9 cellular contexts compared by ENCODE assay signal in the genomic region with DNA sequence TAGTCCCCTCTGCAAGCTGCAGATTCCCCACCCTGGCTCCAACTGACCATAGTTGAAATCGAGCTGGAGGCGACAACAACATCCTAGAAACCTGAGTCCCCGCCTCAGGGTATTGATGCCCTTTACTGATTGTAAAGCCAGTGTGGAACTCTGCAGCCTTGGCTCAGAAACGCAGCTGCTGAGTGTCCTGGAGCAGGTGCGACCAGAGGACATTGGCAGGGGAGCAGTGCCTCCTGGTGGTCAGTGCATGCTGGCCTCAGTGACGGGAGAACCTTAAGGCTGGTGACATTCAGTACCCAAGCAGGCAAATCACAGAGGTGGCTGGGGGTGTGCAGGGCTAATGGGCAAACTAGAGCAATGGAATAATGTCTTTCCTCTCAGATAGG. TPM values are rescaled to one million over a fixed set of nuclear protein-coding genes. Genes with fewer than 3 reads are reported as not detected.
DNase-seq lines count a peak whose midpoint lies in the region; ATAC-seq and TF ChIP-seq lines count a peak whose summit lies in the region.
"Had no signal": no experiment of that assay in that cellular context is flagged by ENCODE, and none has a peak within 500 bp of the region (broad histone marks: within the 10 kb centered on the region; RNA-seq: fewer than 3 reads in every experiment).

No MANE protein-coding gene starts in this region.

- peaks cover 12% of the 10 kb centered on the region for H3K4me1 Mint-ChIP-seq in stimulated activated memory B cell treated with anti-CD40 and anti-IgM and Interleukin-4, amounts not matched to agents 10 μg/mL and 1 μg/mL and 100 μg/mL, for 72 hours
- H3K4me1 Mint-ChIP-seq: central memory CD8-positive, alpha-beta T cell had no signal

- no peak overlapping the region for H3K27ac Mint-ChIP-seq in stimulated activated memory B cell treated with anti-CD40 and anti-IgM and Interleukin-4, amounts not matched to agents 10 μg/mL and 1 μg/mL and 100 μg/mL, for 72 hours

- no peaks in the 10 kb centered on the region for H3K9me3 Mint-ChIP-seq in stimulated activated memory B cell treated with anti-CD40 and anti-IgM and Interleukin-4, amounts not matched to agents 10 μg/mL and 1 μg/mL and 100 μg/mL, for 72 hours
- H3K9me3 Mint-ChIP-seq: central memory CD8-positive, alpha-beta T cell had no signal

- peaks cover 19% of the 10 kb centered on the region for H3K27me3 Mint-ChIP-seq in stimulated activated memory B cell treated with anti-CD40 and anti-IgM and Interleukin-4, amounts not matched to agents 10 μg/mL and 1 μg/mL and 100 μg/mL, for 72 hours

- H3K4me3 ChIP-seq in breast epithelium (no peak overlapping the region), liver (ENCODE audit: low read depth in 1 of 3, low read length in 3 of 3) (no peak overlapping the region)

- no peaks in the 10 kb centered on the region for H3K36me3 Mint-ChIP-seq in stimulated activated memory B cell treated with anti-CD40 and anti-IgM and Interleukin-4, amounts not matched to agents 10 μg/mL and 1 μg/mL and 100 μg/mL, for 72 hours

- intact Hi-C loops in breast epithelium (cut with DNase I; ENCODE audit: low total_unique reads), result no loop called here

- TF ChIP-seq POLR2A in breast epithelium (IDR thresholded peaks at IDR 0.05), result no peak

- peak; percentile 68 to 81 for TF ChIP-seq RAD21 in liver (IDR thresholded peaks at IDR 0.05)

- H3K4me3 Mint-ChIP-seq in stimulated activated memory B cell treated with anti-CD40 and anti-IgM and Interleukin-4, amounts not matched to agents 10 μg/mL and 1 μg/mL and 100 μg/mL, for 72 hours, result no peak overlapping the region
- H3K4me3 Mint-ChIP-seq: central memory CD8-positive, alpha-beta T cell had no signal

- WGBS in liver, result 18% methylated on average over 6 of the region's 6 CpGs

- TF ChIP-seq CTCF in breast epithelium (IDR thresholded peaks at IDR 0.05) (peak in 2 of 3 donors; percentile 52 to 58), liver (IDR thresholded peaks at IDR 0.05; ENCODE audit: low read depth, low read length, missing input control) (peak; percentile 41)

- no peak overlapping the region for H3K9ac ChIP-seq in liver (ENCODE audit: low read depth in 1 of 2, low read length in 2 of 2)

- H3K4me1 ChIP-seq in breast epithelium, result no peaks in the 10 kb centered on the region
- no peaks in the 10 kb centered on the region for H3K4me1 ChIP-seq in liver (ENCODE audit: control insufficient read depth in 4 of 4, insufficient read depth in 4 of 4, low read length in 3 of 4)

- DNase-seq in AML-193 (lab: John Stamatoyannopoulos, UW) (peak; percentile 22 to 24), HuH-7 (ENCODE audit: low spot score) (peak; percentile 32), T-helper 2 cell (peak in 3 of 5 experiments; percentile 3 to 26 (median 14)), breast epithelium (ENCODE audit: low spot score in 2 of 2) (peak; percentile 61 to 81)

- H3K36me3 ChIP-seq in breast epithelium, result no peaks in the 10 kb centered on the region
- H3K36me3 ChIP-seq in liver (ENCODE audit: control insufficient read depth in 4 of 4, insufficient read depth in 3 of 4, low read depth in 1 of 4, low read length in 3 of 4), result no peaks in the 10 kb centered on the region

- H3K27ac ChIP-seq in breast epithelium (no peak overlapping the region), liver (ENCODE audit: low read depth in 1 of 2, low read length in 2 of 2) (no peak overlapping the region)

- H3K9me3 ChIP-seq in breast epithelium (no peaks in the 10 kb centered on the region), liver (ENCODE audit: control insufficient read depth in 4 of 4, low read length in 3 of 4) (peaks cover 0 to 4% (median 2%) of the 10 kb centered on the region in 4 donors)

- no peaks in the 10 kb centered on the region for H3K27me3 ChIP-seq in breast epithelium
- H3K27me3 ChIP-seq in liver (ENCODE audit: control insufficient read depth in 4 of 4, insufficient read depth in 4 of 4, low read length in 3 of 4), result no peaks in the 10 kb centered on the region

- ATAC-seq in stimulated activated memory B cell treated with anti-CD40 and anti-IgM and Interleukin-4, amounts not matched to agents 10 μg/mL and 1 μg/mL and 100 μg/mL, for 72 hours, result peak; percentile 65
- no peak for ATAC-seq in HG02973 (IDR thresholded peaks at IDR 0.05; ENCODE audit: unreplicated experiment)
- ATAC-seq in HG02870 (IDR thresholded peaks at IDR 0.05; ENCODE audit: unreplicated experiment), result no peak

TF ChIP-seq in liver, 16 proteins besides CTCF, POLR2A, EP300 and RAD21:
- TF ChIP-seq, protein P1, sequence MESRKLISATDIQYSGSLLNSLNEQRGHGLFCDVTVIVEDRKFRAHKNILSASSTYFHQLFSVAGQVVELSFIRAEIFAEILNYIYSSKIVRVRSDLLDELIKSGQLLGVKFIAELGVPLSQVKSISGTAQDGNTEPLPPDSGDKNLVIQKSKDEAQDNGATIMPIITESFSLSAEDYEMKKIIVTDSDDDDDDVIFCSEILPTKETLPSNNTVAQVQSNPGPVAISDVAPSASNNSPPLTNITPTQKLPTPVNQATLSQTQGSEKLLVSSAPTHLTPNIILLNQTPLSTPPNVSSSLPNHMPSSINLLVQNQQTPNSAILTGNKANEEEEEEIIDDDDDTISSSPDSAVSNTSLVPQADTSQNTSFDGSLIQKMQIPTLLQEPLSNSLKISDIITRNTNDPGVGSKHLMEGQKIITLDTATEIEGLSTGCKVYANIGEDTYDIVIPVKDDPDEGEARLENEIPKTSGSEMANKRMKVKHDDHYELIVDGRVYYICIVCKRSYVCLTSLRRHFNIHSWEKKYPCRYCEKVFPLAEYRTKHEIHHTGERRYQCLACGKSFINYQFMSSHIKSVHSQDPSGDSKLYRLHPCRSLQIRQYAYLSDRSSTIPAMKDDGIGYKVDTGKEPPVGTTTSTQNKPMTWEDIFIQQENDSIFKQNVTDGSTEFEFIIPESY (IDR thresholded peaks at IDR 0.05), result no peak
- TF ChIP-seq, protein P2, sequence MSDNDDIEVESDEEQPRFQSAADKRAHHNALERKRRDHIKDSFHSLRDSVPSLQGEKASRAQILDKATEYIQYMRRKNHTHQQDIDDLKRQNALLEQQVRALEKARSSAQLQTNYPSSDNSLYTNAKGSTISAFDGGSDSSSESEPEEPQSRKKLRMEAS (IDR thresholded peaks at IDR 0.05), result no peak
- no peak for TF ChIP-seq FOXA1 (IDR thresholded peaks at IDR 0.05)
- no peak for TF ChIP-seq YY1 (IDR thresholded peaks at IDR 0.05)
- no peak for TF ChIP-seq HNF4G (IDR thresholded peaks at IDR 0.05)
- TF ChIP-seq JUND (IDR thresholded peaks at IDR 0.05), result no peak
- TF ChIP-seq, protein P3, sequence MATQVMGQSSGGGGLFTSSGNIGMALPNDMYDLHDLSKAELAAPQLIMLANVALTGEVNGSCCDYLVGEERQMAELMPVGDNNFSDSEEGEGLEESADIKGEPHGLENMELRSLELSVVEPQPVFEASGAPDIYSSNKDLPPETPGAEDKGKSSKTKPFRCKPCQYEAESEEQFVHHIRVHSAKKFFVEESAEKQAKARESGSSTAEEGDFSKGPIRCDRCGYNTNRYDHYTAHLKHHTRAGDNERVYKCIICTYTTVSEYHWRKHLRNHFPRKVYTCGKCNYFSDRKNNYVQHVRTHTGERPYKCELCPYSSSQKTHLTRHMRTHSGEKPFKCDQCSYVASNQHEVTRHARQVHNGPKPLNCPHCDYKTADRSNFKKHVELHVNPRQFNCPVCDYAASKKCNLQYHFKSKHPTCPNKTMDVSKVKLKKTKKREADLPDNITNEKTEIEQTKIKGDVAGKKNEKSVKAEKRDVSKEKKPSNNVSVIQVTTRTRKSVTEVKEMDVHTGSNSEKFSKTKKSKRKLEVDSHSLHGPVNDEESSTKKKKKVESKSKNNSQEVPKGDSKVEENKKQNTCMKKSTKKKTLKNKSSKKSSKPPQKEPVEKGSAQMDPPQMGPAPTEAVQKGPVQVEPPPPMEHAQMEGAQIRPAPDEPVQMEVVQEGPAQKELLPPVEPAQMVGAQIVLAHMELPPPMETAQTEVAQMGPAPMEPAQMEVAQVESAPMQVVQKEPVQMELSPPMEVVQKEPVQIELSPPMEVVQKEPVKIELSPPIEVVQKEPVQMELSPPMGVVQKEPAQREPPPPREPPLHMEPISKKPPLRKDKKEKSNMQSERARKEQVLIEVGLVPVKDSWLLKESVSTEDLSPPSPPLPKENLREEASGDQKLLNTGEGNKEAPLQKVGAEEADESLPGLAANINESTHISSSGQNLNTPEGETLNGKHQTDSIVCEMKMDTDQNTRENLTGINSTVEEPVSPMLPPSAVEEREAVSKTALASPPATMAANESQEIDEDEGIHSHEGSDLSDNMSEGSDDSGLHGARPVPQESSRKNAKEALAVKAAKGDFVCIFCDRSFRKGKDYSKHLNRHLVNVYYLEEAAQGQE (IDR thresholded peaks at IDR 0.05), result no peak
- TF ChIP-seq NR2F2 (IDR thresholded peaks at IDR 0.05), result no peak
- no peak for TF ChIP-seq EGR1 (IDR thresholded peaks at IDR 0.05; ENCODE audit: low read depth in 2 of 2)
- TF ChIP-seq, protein P4, sequence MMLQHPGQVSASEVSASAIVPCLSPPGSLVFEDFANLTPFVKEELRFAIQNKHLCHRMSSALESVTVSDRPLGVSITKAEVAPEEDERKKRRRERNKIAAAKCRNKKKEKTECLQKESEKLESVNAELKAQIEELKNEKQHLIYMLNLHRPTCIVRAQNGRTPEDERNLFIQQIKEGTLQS (IDR thresholded peaks at IDR 0.05), result no peak
- no peak for TF ChIP-seq HNF4A (conservative IDR thresholded peaks at IDR 0.05)
- TF ChIP-seq RXRA (IDR thresholded peaks at IDR 0.05), result no peak
- TF ChIP-seq GABPA (IDR thresholded peaks at IDR 0.05 in 1 of 2, conservative IDR thresholded peaks at IDR 0.05 in 1 of 2), result no peak
- no peak for TF ChIP-seq FOXA2 (IDR thresholded peaks at IDR 0.05)
- no peak for TF ChIP-seq SP1 (IDR thresholded peaks at IDR 0.05)
- TF ChIP-seq TAF1 (conservative IDR thresholded peaks at IDR 0.05), result no peak

RNA-seq across cellular contexts. Expression of a gene that starts 20.4 kb away (rescaled TPM):
- 10 to 100 TPM; 15.7 to 40.7 (median 29.8) TPM for total RNA-seq in breast epithelium
- 1 to 10 TPM; 3.6 to 8.3 TPM for total RNA-seq in liver
- polyA plus RNA-seq in liver, result 1 to 10 TPM; 1.9 to 4.3 TPM

RNA-seq across cellular contexts. Expression of a gene that starts 56.4 kb away (rescaled TPM):
- total RNA-seq in breast epithelium (1 to 10 TPM; 2.1 to 6.7 (median 2.6) TPM), liver (under 1 TPM; 0.50 to 0.56 TPM)
- under 1 TPM; 0.22 to 0.47 TPM for polyA plus RNA-seq in liver

Comparison
In these comparisons a context has a peak if more than half of its experiments do, and no peak if none do; other contexts are left out.
1. DNase-seq: peak in every context shown above with its lines; median percentile 71 in breast epithelium; 32 in HuH-7; 23 in AML-193; 14 in T-helper 2 cell.